24 cellular contexts compared by ENCODE assay signal in the genomic region with DNA sequence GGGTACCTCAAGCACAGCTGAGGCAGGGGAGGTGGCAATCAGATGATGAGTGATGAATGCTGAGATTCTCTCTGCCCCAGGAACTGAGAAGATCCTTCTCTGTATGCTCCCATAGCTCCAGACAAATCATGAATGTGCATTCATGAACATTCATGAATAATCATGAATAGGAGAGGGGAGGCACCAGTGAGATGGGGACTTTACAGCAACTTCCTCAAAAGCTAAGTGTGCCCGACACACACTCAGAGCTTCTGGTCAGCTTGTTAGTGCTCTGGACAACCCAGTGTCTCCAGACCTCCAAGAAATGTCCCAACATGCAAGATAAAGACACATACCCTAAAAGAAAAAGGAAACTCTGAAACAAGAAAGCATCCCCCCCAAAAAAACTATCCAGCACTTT. TPM values are rescaled to one million over a fixed set of nuclear protein-coding genes. Genes with fewer than 3 reads are reported as not detected.
DNase-seq lines count a peak whose midpoint lies in the region; ATAC-seq, FAIRE-seq and TF ChIP-seq lines count a peak whose summit lies in the region.
"Had no signal": no experiment of that assay in that cellular context is flagged by ENCODE, and none has a peak within 500 bp of the region (broad histone marks: within the 10 kb centered on the region; RNA-seq: fewer than 3 reads in every experiment).

No MANE protein-coding gene starts in this region.

- no peaks in the 10 kb centered on the region for H3K79me2 ChIP-seq in GM12878 (ENCODE audit: control insufficient read depth, insufficient read depth, low read length)

- 27% methylated on average over 1 of the region's 1 CpG for WGBS in GM12878 (ENCODE audit: insufficient coverage, insufficient replicate concordance, low lambda C conversion rate, missing lambda C conversion rate)

- BruUV-seq in GM12878 (replicated peaks; lab: Mats Ljungman, UMichigan) = no TSS peak

- no peak for FAIRE-seq in GM12878 (lab: Jason Lieb, UNC)
- FAIRE-seq: kidney, pancreas had no signal

- no peak for ATAC-seq in GM12878
- no peak for ATAC-seq in stimulated activated memory B cell treated with anti-CD40 and anti-IgM and Interleukin-4, amounts not matched to agents 10 μg/mL and 1 μg/mL and 100 μg/mL, for 72 hours
- ATAC-seq in activated naive CD4-positive, alpha-beta T cell treated with anti-CD3 and anti-CD28 coated beads, Interleukin-2, amount 50 U/mL, for 72 hours = no peak
- ATAC-seq: foreskin keratinocyte; naive thymus-derived CD4-positive, alpha-beta T cell; pancreas had no signal

- CTCF ChIA-PET in GM12878 (lab: Yijun Ruan, JAX) = interaction anchor here (0.7 to 1.7 kb wide), 5 partner anchors 10 to 436 kb away, joined by 3 to 5 read pairs (median 4); no protein-coding TSS in a partner anchor

- in situ Hi-C loops in GM12878 (cut with MboI) = no loop called here

- no peaks in the 10 kb centered on the region for H3K36me3 Mint-ChIP-seq in stimulated activated memory B cell treated with anti-CD40 and anti-IgM and Interleukin-4, amounts not matched to agents 10 μg/mL and 1 μg/mL and 100 μg/mL, for 72 hours
- H3K36me3 Mint-ChIP-seq in activated naive CD4-positive, alpha-beta T cell treated with anti-CD3 and anti-CD28 coated beads, Interleukin-2, amount 50 U/mL, for 72 hours = no peaks in the 10 kb centered on the region

- RAD21 ChIA-PET in GM12878 (lab: Charles Lee; ENCODE audit: unreplicated experiment) = interaction anchor here (1.2 to 1.3 kb wide), 2 partner anchors 53 to 88 kb away, joined by 3 to 4 read pairs; no protein-coding TSS in a partner anchor

- no peaks in the 10 kb centered on the region for H3K36me3 ChIP-seq in GM12878 (ENCODE audit: control insufficient read depth in 2 of 2, insufficient read depth in 2 of 2, low read length in 1 of 2)
- H3K36me3 ChIP-seq: pancreas, Peyer's patch, transverse colon had no signal

- no peak for TF ChIP-seq CTCF in GM12878 (IDR thresholded peaks at IDR 0.05 in 2 of 3, conservative IDR thresholded peaks at IDR 0.05 in 1 of 3; ENCODE audit: control insufficient read depth in 2 of 3, extremely low read depth in 1 of 3, insufficient read depth in 1 of 3, low read depth in 3 of 3, low read length in 3 of 3)

- no peak overlapping the region for H3K4me3 ChIP-seq in GM12878
- H3K4me3 ChIP-seq: dorsolateral prefrontal cortex, pancreas, Peyer's patch, transverse colon had no signal

- TF ChIP-seq RAD21 in GM12878 (IDR thresholded peaks at IDR 0.05; ENCODE audit: insufficient read depth, low read depth, low read length) = no peak

- H4K20me1 ChIP-seq in GM12878 (ENCODE audit: control insufficient read depth, insufficient read depth) = no peaks in the 10 kb centered on the region

- no peak overlapping the region for H3K27ac ChIP-seq in GM12878 (ENCODE audit: control insufficient read depth, insufficient read depth)
- H3K27ac ChIP-seq: dorsolateral prefrontal cortex, epithelial cell of prostate, foreskin keratinocyte, pancreas, transverse colon had no signal

- H3K9me3 ChIP-seq in GM12878 (replicated peaks; ENCODE audit: control insufficient read depth, insufficient read depth, low read length) = peaks cover 1% of the 10 kb centered on the region; the same call in 2 of the 3 replicates
- H3K9me3 ChIP-seq: pancreas, Peyer's patch, transverse colon had no signal

- H2AFZ ChIP-seq in GM12878 (ENCODE audit: control insufficient read depth, low read depth, low read length) = no peak overlapping the region; the same call in 1 of the 2 replicates

- H3K9me3 Mint-ChIP-seq in stimulated activated memory B cell treated with anti-CD40 and anti-IgM and Interleukin-4, amounts not matched to agents 10 μg/mL and 1 μg/mL and 100 μg/mL, for 72 hours = no peaks in the 10 kb centered on the region
- H3K9me3 Mint-ChIP-seq in activated naive CD4-positive, alpha-beta T cell treated with anti-CD3 and anti-CD28 coated beads, Interleukin-2, amount 50 U/mL, for 72 hours = no peaks in the 10 kb centered on the region
- H3K9me3 Mint-ChIP-seq: HFFc6; naive thymus-derived CD4-positive, alpha-beta T cell had no signal

- no peaks in the 10 kb centered on the region for H3K27me3 ChIP-seq in GM12878 (replicated peaks in 1 of 2; ENCODE audit: control insufficient read depth in 2 of 2, insufficient read depth in 2 of 2, low read length in 1 of 2)
- H3K27me3 ChIP-seq: dorsolateral prefrontal cortex, foreskin keratinocyte, pancreas, Peyer's patch, transverse colon had no signal

- no peak overlapping the region for H3K4me2 ChIP-seq in GM12878 (ENCODE audit: control insufficient read depth, insufficient read depth)

- no peak for TF ChIP-seq POLR2A in GM12878 (IDR thresholded peaks at IDR 0.05; ENCODE audit: low read depth, low read length)

- H3K4me1 ChIP-seq in GM12878 (ENCODE audit: control insufficient read depth, insufficient read depth, low read length) = peaks cover 40% of the 10 kb centered on the region
- H3K4me1 ChIP-seq: foreskin keratinocyte, pancreas had no signal

- intact Hi-C loops in GM12878 (cut with micrococcal nuclease; ENCODE audit: unreplicated experiment) = no loop called here

- no peak overlapping the region for H3K4me3 Mint-ChIP-seq in stimulated activated memory B cell treated with anti-CD40 and anti-IgM and Interleukin-4, amounts not matched to agents 10 μg/mL and 1 μg/mL and 100 μg/mL, for 72 hours
- H3K4me3 Mint-ChIP-seq: HFFc6 had no signal

- SMC1A ChIA-PET in GM12878 (lab: Charles Lee; ENCODE audit: uncharacterized antibody, unreplicated experiment) = interaction anchor here (1.4 to 1.7 kb wide), 4 partner anchors 12 to 88 kb away, joined by 3 to 8 read pairs (median 4); no protein-coding TSS in a partner anchor

- DNase-seq in NOMO-1 treated with dmso at 0.1 percent for 144 hours (lab: John Stamatoyannopoulos, UW; ENCODE audit: unreplicated experiment) = peak; percentile 10
- no peak for DNase-seq in NOMO-1 treated with DMSO at 0.1 percent for 48 hours (lab: John Stamatoyannopoulos, UW; ENCODE audit: unreplicated experiment)
- DNase-seq in MV-4-11 (lab: John Stamatoyannopoulos, UW) = peak; percentile 12
- DNase-seq in GM12878 (ENCODE audit: low read depth, low spot score) = no peak
- no peak for DNase-seq in activated naive CD4-positive, alpha-beta T cell treated with anti-CD3 and anti-CD28 coated beads, Interleukin-2, amount 50 U/mL, for 72 hours (ENCODE audit: low spot score in 2 of 2)
- DNase-seq in NCI-H1930 (lab: John Stamatoyannopoulos, UW) = no peak
- DNase-seq in DMS114 treated with DMSO at 0.1 percent for 48 hours (lab: John Stamatoyannopoulos, UW; ENCODE audit: unreplicated experiment) = no peak
- DNase-seq: 8988T; DMS153; dorsolateral prefrontal cortex; foreskin keratinocyte; KG1; kidney; naive thymus-derived CD4-positive, alpha-beta T cell; NCI-H146; NCI-H774; pancreas; stimulated activated naive CD4-positive, alpha-beta T cell; transverse colon had no signal

- no peak for TF ChIP-seq EP300 in GM12878 (IDR thresholded peaks at IDR 0.05; ENCODE audit: borderline replicate concordance in 1 of 2, control insufficient read depth in 1 of 2, low read depth in 2 of 2, low read length in 2 of 2)

- H3K4me1 Mint-ChIP-seq in stimulated activated memory B cell treated with anti-CD40 and anti-IgM and Interleukin-4, amounts not matched to agents 10 μg/mL and 1 μg/mL and 100 μg/mL, for 72 hours = peaks cover 73% of the 10 kb centered on the region

- no peak overlapping the region for H3K9ac ChIP-seq in GM12878 (ENCODE audit: control insufficient read depth, insufficient read depth, low read length)

- peak overlapping the region; percentile 72 for H3K27ac Mint-ChIP-seq in stimulated activated memory B cell treated with anti-CD40 and anti-IgM and Interleukin-4, amounts not matched to agents 10 μg/mL and 1 μg/mL and 100 μg/mL, for 72 hours
- peak overlapping the region in 1 of 2 donors; percentile 48 for H3K27ac Mint-ChIP-seq in activated naive CD4-positive, alpha-beta T cell treated with anti-CD3 and anti-CD28 coated beads, Interleukin-2, amount 50 U/mL, for 72 hours

- POLR2A ChIA-PET in GM12878 (lab: Charles Lee) = no interaction called here

- H3K27me3 Mint-ChIP-seq in stimulated activated memory B cell treated with anti-CD40 and anti-IgM and Interleukin-4, amounts not matched to agents 10 μg/mL and 1 μg/mL and 100 μg/mL, for 72 hours = no peaks in the 10 kb centered on the region

RNA-seq across cellular contexts. Expression of a gene that starts 24.2 kb away (rescaled TPM):
- not detected in 2 replicates for total RNA-seq in GM12878 (2013; cell fraction: nucleolus; rRNA removed)
- not detected in 2 replicates for total RNA-seq in GM12878 (2014; rRNA removed)
- not detected in 2 replicates for total RNA-seq in GM12878 (2014; rRNA removed; fragmentation: Illumina TruSeq; extraction: Trizol)
- total RNA-seq in GM12878 (2021) = not detected in 2 replicates
- polyA plus RNA-seq in GM12878 (2011; ENCODE audit: low read depth) = not detected
- not detected in 2 replicates for polyA plus RNA-seq in GM12878 (2011; rRNA removed)
- not detected in 2 replicates for polyA plus RNA-seq in GM12878 (2011; cell fraction: cytosol; rRNA removed)
- polyA plus RNA-seq in GM12878 (2011; cell fraction: nucleus; rRNA removed) = not detected in 2 replicates
- not detected in 2 replicates for polyA plus RNA-seq in GM12878 (2012)
- polyA plus RNA-seq in GM12878 (2014; fragmentation: Illumina TruSeq; extraction: Trizol) = not detected in 2 replicates
- not detected for polyA plus RNA-seq in GM12878 (2014; fragmentation: Nextera tagmentation; extraction: Ambion mirVana)
- not detected in 2 replicates for polyA plus RNA-seq in GM12878 (2014; rRNA removed)
- not detected for polyA plus RNA-seq in GM12878 (2016; fragmentation: Nextera tagmentation; extraction: Ambion mirVana)
- not detected in 2 replicates for polyA minus RNA-seq in GM12878 (2011; rRNA and poly(A)+ RNA removed)
- not detected in 2 replicates for polyA minus RNA-seq in GM12878 (2011; cell fraction: cytosol; rRNA and poly(A)+ RNA removed)
- polyA minus RNA-seq in GM12878 (2011; cell fraction: nucleus; rRNA and poly(A)+ RNA removed) = not detected in 2 replicates
- not detected for total RNA-seq in activated naive CD4-positive, alpha-beta T cell treated with anti-CD3 and anti-CD28 coated beads, Interleukin-2, amount 50 U/mL, for 72 hours

RNA-seq across cellular contexts. Expression of a gene that starts 44.1 kb away (rescaled TPM):
- total RNA-seq in GM12878 (2013; cell fraction: nucleolus; rRNA removed) = not detected in 2 replicates
- not detected in 2 replicates for total RNA-seq in GM12878 (2014; rRNA removed)
- not detected in 2 replicates for total RNA-seq in GM12878 (2014; rRNA removed; fragmentation: Illumina TruSeq; extraction: Trizol)
- not detected in 2 replicates for total RNA-seq in GM12878 (2021)
- polyA plus RNA-seq in GM12878 (2011; ENCODE audit: low read depth) = not detected
- polyA plus RNA-seq in GM12878 (2011; rRNA removed) = not detected in 2 replicates
- not detected in 2 replicates for polyA plus RNA-seq in GM12878 (2011; cell fraction: cytosol; rRNA removed)
- not detected in 2 replicates for polyA plus RNA-seq in GM12878 (2011; cell fraction: nucleus; rRNA removed)
- not detected in 2 replicates for polyA plus RNA-seq in GM12878 (2012)
- not detected in 2 replicates for polyA plus RNA-seq in GM12878 (2014; fragmentation: Illumina TruSeq; extraction: Trizol)
- under 1 TPM in 1 of 2 experiments, not detected in 1; 0.06 TPM for polyA plus RNA-seq in GM12878 (2014; fragmentation: Nextera tagmentation; extraction: Ambion mirVana)
- polyA plus RNA-seq in GM12878 (2014; rRNA removed) = not detected in 2 replicates
- not detected for polyA plus RNA-seq in GM12878 (2016; fragmentation: Nextera tagmentation; extraction: Ambion mirVana)
- polyA minus RNA-seq in GM12878 (2011; rRNA and poly(A)+ RNA removed) = not detected in 2 replicates
- not detected in 2 replicates for polyA minus RNA-seq in GM12878 (2011; cell fraction: cytosol; rRNA and poly(A)+ RNA removed)
- polyA minus RNA-seq in GM12878 (2011; cell fraction: nucleus; rRNA and poly(A)+ RNA removed) = not detected in 2 replicates
- not detected for total RNA-seq in activated naive CD4-positive, alpha-beta T cell treated with anti-CD3 and anti-CD28 coated beads, Interleukin-2, amount 50 U/mL, for 72 hours
- total RNA-seq: dorsolateral prefrontal cortex; foreskin keratinocyte; HFFc6; kidney; naive thymus-derived CD4-positive, alpha-beta T cell; pancreas; Peyer's patch; transverse colon had no signal
- polyA plus RNA-seq: BJ; foreskin keratinocyte; naive thymus-derived CD4-positive, alpha-beta T cell; pancreas had no signal

Comparison
In these comparisons a context has a peak if more than half of its experiments do, and no peak if none do; other contexts are left out.
1. DNase-seq: peak in NOMO-1 treated with dmso at 0.1 percent for 144 hours (single experiment) and MV-4-11 (single experiment); none in NOMO-1 treated with DMSO at 0.1 percent for 48 hours (single experiment), GM12878 (single experiment), activated naive CD4-positive, alpha-beta T cell treated with anti-CD3 and anti-CD28 coated beads, Interleukin-2, amount 50 U/mL, for 72 hours (0 of 2), NCI-H1930 (0 of 2) and DMS114 treated with DMSO at 0.1 percent for 48 hours (single experiment).